8 cellular contexts compared by ENCODE assay signal in the genomic region with DNA sequence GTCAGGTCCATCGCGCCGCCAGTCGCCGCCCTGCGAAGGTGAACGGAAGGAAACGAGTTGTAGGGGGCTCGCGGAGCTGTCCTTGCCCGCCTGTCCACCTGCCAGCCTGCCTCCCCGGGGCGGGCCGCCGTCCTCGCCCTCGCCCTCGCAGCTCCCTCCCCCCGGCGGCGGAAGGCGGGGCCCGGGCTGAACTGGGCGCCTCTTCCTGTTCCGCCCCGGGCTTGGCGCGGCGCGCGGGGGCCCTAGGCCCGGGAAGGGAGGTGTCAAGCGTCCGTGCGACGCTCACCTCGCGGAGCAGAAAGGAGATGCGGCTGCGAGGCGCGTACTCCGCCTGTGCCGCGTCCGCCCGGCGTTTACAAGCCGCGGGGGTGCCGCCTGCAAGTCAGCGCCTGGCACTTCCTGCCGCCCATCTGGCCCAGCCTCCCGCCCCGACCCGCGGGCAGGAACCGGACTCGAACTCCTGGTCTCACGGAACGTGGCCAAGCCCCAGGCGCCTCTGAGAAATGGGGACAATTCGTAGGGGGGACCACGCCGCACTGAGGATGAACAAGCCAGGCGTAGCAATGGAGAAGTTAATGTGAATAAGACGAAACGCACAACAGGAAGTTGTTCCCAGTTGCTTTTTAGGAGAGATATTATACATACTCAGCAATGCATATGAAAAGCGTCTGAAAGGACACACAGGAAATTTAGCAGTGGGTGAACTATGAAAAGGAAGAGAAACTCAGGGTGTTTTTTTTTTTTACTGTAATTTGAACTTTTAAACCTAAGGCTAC. TPM values are rescaled to one million over a fixed set of nuclear protein-coding genes. Genes with fewer than 3 reads are reported as not detected.
DNase-seq lines count a peak whose midpoint lies in the region; ATAC-seq and TF ChIP-seq lines count a peak whose summit lies in the region.

A gene (minus strand): TSS at position 108 of the 776 bp plus-strand sequence. CDS start 97 bp downstream, at position 11.

- peaks cover 13% of the 10 kb centered on the region for H3K36me3 ChIP-seq in Panc1 (ENCODE audit: control insufficient read depth, insufficient read depth, low read length)
- peaks cover 46 to 53% of the 10 kb centered on the region in 2 donors for H3K36me3 ChIP-seq in muscle layer of duodenum (ENCODE audit: control insufficient read depth in 1 of 2, insufficient read depth in 2 of 2, low read length in 2 of 2)

- intact Hi-C loops in Panc1 (cut with micrococcal nuclease; ENCODE audit: unreplicated experiment), result no loop called here

- peaks cover 10% of the 10 kb centered on the region for H3K4me1 ChIP-seq in Panc1 (ENCODE audit: control insufficient read depth, insufficient read depth, low read length)
- H3K4me1 ChIP-seq in muscle layer of duodenum (ENCODE audit: control insufficient read depth in 1 of 2, insufficient read depth in 2 of 2, low read length in 2 of 2), result peaks cover 19 to 33% of the 10 kb centered on the region in 2 donors

- H3K4me3 ChIP-seq in Panc1 (ENCODE audit: low read depth in 2 of 2, low read length in 2 of 2) (peak within 1 kb of the TSS; percentile 66 to 80), muscle layer of duodenum (ENCODE audit: low read depth in 1 of 2, low read length in 2 of 2) (peak within 1 kb of the TSS; percentile 88 to 89)

- TF ChIP-seq CTCF in Panc1 (IDR thresholded peaks at IDR 0.05), result no peak; the same call in 1 of the 2 replicates

- peaks cover 81% of the 10 kb centered on the region for H3K36me3 Mint-ChIP-seq in activated T-cell treated with anti-CD3 and anti-CD28 coated beads, Interleukin-2, amount 50 U/mL, for 24 hours (ENCODE audit: low read depth)

- TF ChIP-seq RAD21 in Ishikawa (IDR thresholded peaks at IDR 0.05; ENCODE audit: low read depth), result no peak

- H3K4me1 Mint-ChIP-seq in activated T-cell treated with anti-CD3 and anti-CD28 coated beads, Interleukin-2, amount 50 U/mL, for 24 hours (ENCODE audit: low read depth), result peaks cover 64% of the 10 kb centered on the region

- H3K9me3 ChIP-seq in Panc1 (ENCODE audit: control insufficient read depth, insufficient read depth, low read depth, low read length) (no peaks in the 10 kb centered on the region), muscle layer of duodenum (ENCODE audit: control insufficient read depth in 1 of 2, low read length in 2 of 2) (no peaks in the 10 kb centered on the region)

- TF ChIP-seq EP300 in Ishikawa (IDR thresholded peaks at IDR 0.05; ENCODE audit: borderline replicate concordance), result no peak

- H3K27me3 Mint-ChIP-seq in activated T-cell treated with anti-CD3 and anti-CD28 coated beads, Interleukin-2, amount 50 U/mL, for 24 hours, result no peaks in the 10 kb centered on the region

- H3K27ac ChIP-seq in Panc1 (ENCODE audit: low read length) (peak within 1 kb of the TSS; percentile 98), muscle layer of duodenum (ENCODE audit: low read length) (peak within 1 kb of the TSS; percentile 100)

- in situ Hi-C loops in Panc1 (cut with HindIII; ENCODE audit: low pct_unique_long_range_greater_than_20kb, low sequenced_read_pairs), result no loop called here

- CTCF ChIA-PET in Panc1 (lab: Charles Lee), result interaction anchor here (0.6 to 0.8 kb wide), 2 partner anchors 118 to 132 kb away, joined by 3 to 4 read pairs; no protein-coding TSS in a partner anchor

- no TSS peak for BruUV-seq in Panc1 (replicated peaks; lab: Mats Ljungman, UMichigan)

- H3K4me3 Mint-ChIP-seq in activated T-cell treated with anti-CD3 and anti-CD28 coated beads, Interleukin-2, amount 50 U/mL, for 24 hours, result peak within 1 kb of the TSS; percentile 92

- ATAC-seq in GM21529 (IDR thresholded peaks at IDR 0.05; ENCODE audit: unreplicated experiment) (peak; percentile 71), Panc1 (peak; percentile 87), esophagus mucosa (peak; percentile 87)

- H3K27me3 ChIP-seq in Panc1 (ENCODE audit: control insufficient read depth, insufficient read depth, low read length) (no peaks in the 10 kb centered on the region), muscle layer of duodenum (ENCODE audit: low read depth, low read length) (no peaks in the 10 kb centered on the region)

- peak; percentile 73 for DNase-seq in DMS153 treated with DMSO at 0.1 percent for 48 hours (lab: John Stamatoyannopoulos, UW; ENCODE audit: unreplicated experiment)
- DNase-seq in Panc1 (ENCODE audit: low read depth, low spot score), result peak; percentile 24
- peak; percentile 91 for DNase-seq in activated T-cell treated with anti-CD3 and anti-CD28 coated beads, Interleukin-2, amount 50 U/mL, for 24 hours
- peak; percentile 66 to 86 for DNase-seq in stimulated activated CD8-positive, alpha-beta memory T cell treated with anti-CD3 and anti-CD28 coated beads, Interleukin-7, amount 100 ng/mL, for 4 hours (ENCODE audit: low read depth in 2 of 2)

- H3K27ac Mint-ChIP-seq in activated T-cell treated with anti-CD3 and anti-CD28 coated beads, Interleukin-2, amount 50 U/mL, for 24 hours, result peak within 1 kb of the TSS; percentile 99

- POLR2A ChIA-PET in Panc1 (lab: Charles Lee), result interaction anchor here (0.5 kb wide), 2 partner anchors 52 to 167 kb away, joined by 3 to 6 read pairs; no protein-coding TSS in a partner anchor

- H3K9me3 Mint-ChIP-seq in activated T-cell treated with anti-CD3 and anti-CD28 coated beads, Interleukin-2, amount 50 U/mL, for 24 hours, result no peaks in the 10 kb centered on the region

TF ChIP-seq in Ishikawa, 13 proteins besides CTCF, POLR2A, EP300 and RAD21:
- TF ChIP-seq ZBTB7A (IDR thresholded peaks at IDR 0.05; ENCODE audit: low read depth) (no peak), NFIC (IDR thresholded peaks at IDR 0.05) (no peak), EGR1 (IDR thresholded peaks at IDR 0.05) (no peak), CREB1 (IDR thresholded peaks at IDR 0.05; ENCODE audit: low read depth) (no peak), TCF12 (IDR thresholded peaks at IDR 0.05; ENCODE audit: low read depth) (0 out of 2 replicates have a peak, but pooled peaks have one; percentile 15), TAF1 (IDR thresholded peaks at IDR 0.05; ENCODE audit: low read depth) (peak; percentile 67; the same call in 1 of the 2 replicates), YY1 (IDR thresholded peaks at IDR 0.05; ENCODE audit: low read depth) (no peak), CEBPB (IDR thresholded peaks at IDR 0.05) (no peak), FOXM1 (IDR thresholded peaks at IDR 0.05; ENCODE audit: borderline replicate concordance, low read depth) (no peak), TEAD4 (IDR thresholded peaks at IDR 0.05) (no peak)
- TF ChIP-seq, protein P1, sequence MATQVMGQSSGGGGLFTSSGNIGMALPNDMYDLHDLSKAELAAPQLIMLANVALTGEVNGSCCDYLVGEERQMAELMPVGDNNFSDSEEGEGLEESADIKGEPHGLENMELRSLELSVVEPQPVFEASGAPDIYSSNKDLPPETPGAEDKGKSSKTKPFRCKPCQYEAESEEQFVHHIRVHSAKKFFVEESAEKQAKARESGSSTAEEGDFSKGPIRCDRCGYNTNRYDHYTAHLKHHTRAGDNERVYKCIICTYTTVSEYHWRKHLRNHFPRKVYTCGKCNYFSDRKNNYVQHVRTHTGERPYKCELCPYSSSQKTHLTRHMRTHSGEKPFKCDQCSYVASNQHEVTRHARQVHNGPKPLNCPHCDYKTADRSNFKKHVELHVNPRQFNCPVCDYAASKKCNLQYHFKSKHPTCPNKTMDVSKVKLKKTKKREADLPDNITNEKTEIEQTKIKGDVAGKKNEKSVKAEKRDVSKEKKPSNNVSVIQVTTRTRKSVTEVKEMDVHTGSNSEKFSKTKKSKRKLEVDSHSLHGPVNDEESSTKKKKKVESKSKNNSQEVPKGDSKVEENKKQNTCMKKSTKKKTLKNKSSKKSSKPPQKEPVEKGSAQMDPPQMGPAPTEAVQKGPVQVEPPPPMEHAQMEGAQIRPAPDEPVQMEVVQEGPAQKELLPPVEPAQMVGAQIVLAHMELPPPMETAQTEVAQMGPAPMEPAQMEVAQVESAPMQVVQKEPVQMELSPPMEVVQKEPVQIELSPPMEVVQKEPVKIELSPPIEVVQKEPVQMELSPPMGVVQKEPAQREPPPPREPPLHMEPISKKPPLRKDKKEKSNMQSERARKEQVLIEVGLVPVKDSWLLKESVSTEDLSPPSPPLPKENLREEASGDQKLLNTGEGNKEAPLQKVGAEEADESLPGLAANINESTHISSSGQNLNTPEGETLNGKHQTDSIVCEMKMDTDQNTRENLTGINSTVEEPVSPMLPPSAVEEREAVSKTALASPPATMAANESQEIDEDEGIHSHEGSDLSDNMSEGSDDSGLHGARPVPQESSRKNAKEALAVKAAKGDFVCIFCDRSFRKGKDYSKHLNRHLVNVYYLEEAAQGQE (IDR thresholded peaks at IDR 0.05; ENCODE audit: low read depth), result no peak
- TF ChIP-seq, protein P2, sequence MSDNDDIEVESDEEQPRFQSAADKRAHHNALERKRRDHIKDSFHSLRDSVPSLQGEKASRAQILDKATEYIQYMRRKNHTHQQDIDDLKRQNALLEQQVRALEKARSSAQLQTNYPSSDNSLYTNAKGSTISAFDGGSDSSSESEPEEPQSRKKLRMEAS (IDR thresholded peaks at IDR 0.05), result peak; percentile 88
- TF ChIP-seq, protein P3, sequence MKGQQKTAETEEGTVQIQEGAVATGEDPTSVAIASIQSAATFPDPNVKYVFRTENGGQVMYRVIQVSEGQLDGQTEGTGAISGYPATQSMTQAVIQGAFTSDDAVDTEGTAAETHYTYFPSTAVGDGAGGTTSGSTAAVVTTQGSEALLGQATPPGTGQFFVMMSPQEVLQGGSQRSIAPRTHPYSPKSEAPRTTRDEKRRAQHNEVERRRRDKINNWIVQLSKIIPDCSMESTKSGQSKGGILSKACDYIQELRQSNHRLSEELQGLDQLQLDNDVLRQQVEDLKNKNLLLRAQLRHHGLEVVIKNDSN (IDR thresholded peaks at IDR 0.05), result peak; percentile 1; the same call in 1 of the 2 replicates

RNA-seq across cellular contexts. Expression of the gene that starts here (rescaled TPM):
- 55.7 TPM for total RNA-seq in Panc1 (2021; ENCODE audit: unreplicated experiment)
- 78.3 TPM for polyA plus RNA-seq in Panc1 (2012; ENCODE audit: insufficient read length)
- total RNA-seq in esophagus mucosa, result 49.3 TPM

Comparison
In these comparisons a context has a peak if more than half of its experiments do, and no peak if none do; other contexts are left out.
1. Peak in every context shown above with its lines: DNase-seq, ATAC-seq, H3K4me3 ChIP-seq and H3K27ac ChIP-seq.
2. DNase-seq: peak in every context shown above with its lines; median percentile 91 in activated T-cell treated with anti-CD3 and anti-CD28 coated beads, Interleukin-2, amount 50 U/mL, for 24 hours; 76 in stimulated activated CD8-positive, alpha-beta memory T cell treated with anti-CD3 and anti-CD28 coated beads, Interleukin-7, amount 100 ng/mL, for 4 hours; 73 in DMS153 treated with DMSO at 0.1 percent for 48 hours; 24 in Panc1.